In the genomic region with DNA sequence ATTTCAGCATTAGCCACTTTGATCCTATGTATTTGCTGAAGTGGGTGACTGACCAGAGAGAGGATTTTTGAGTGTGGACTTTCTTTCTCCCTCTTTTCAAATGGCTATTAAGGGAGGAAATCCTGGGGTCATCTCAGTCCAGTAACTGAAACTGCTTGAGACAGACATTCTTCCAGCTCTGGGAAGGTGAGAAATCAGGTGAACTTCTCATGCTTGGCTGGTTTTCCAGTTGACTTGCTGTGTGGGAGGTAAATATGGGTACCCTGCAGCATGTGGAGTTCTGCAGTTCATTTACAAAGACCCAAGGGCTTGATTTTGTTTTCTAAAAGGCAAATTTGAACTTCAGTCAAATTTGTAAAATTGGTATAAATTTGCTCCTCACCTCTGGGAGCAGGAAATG, we compare ENCODE assay signal across 21 cellular contexts.
DNase-seq lines count a peak whose midpoint lies in the region; ATAC-seq and TF ChIP-seq lines count a peak whose summit lies in the region.
"Had no signal": no experiment of that assay in that cellular context is flagged by ENCODE, and none has a peak within 500 bp of the region (broad histone marks: within the 10 kb centered on the region; RNA-seq: fewer than 3 reads in every experiment).

No MANE protein-coding gene starts in this region.

- no peaks in the 10 kb centered on the region for H3K27me3 Mint-ChIP-seq in stimulated activated memory B cell treated with anti-CD40 and anti-IgM and Interleukin-4, amounts not matched to agents 10 μg/mL and 1 μg/mL and 100 μg/mL, for 72 hours
- H3K27me3 Mint-ChIP-seq in mesothelial cell of epicardium (ENCODE audit: low read depth), result no peaks in the 10 kb centered on the region
- H3K27me3 Mint-ChIP-seq: IgD-negative memory B cell had no signal

- peak; percentile 35; the same call in 1 of the 2 replicates for TF ChIP-seq RAD21 in Ishikawa (IDR thresholded peaks at IDR 0.05; ENCODE audit: low read depth)

- peaks cover 9% of the 10 kb centered on the region for H3K9me3 Mint-ChIP-seq in stimulated activated memory B cell treated with anti-CD40 and anti-IgM and Interleukin-4, amounts not matched to agents 10 μg/mL and 1 μg/mL and 100 μg/mL, for 72 hours
- H3K9me3 Mint-ChIP-seq in mesothelial cell of epicardium, result peaks cover 17% of the 10 kb centered on the region

- H3K4me3 ChIP-seq in epithelial cell of proximal tubule (ENCODE audit: low read depth, low read length), result no peak overlapping the region
- H3K4me3 ChIP-seq: GM23338 had no signal

- TF ChIP-seq CTCF in epithelial cell of proximal tubule (conservative IDR thresholded peaks at IDR 0.05; ENCODE audit: low read depth, low read length), result no peak
- TF ChIP-seq CTCF in mesothelial cell of epicardium (IDR thresholded peaks at IDR 0.05; ENCODE audit: unreplicated experiment), result no peak

- no peak overlapping the region for H3K4me3 Mint-ChIP-seq in stimulated activated memory B cell treated with anti-CD40 and anti-IgM and Interleukin-4, amounts not matched to agents 10 μg/mL and 1 μg/mL and 100 μg/mL, for 72 hours
- H3K4me3 Mint-ChIP-seq in mesothelial cell of epicardium, result no peak overlapping the region
- H3K4me3 Mint-ChIP-seq: GM23338, IgD-negative memory B cell had no signal

- no peak for ATAC-seq in stimulated activated memory B cell treated with anti-CD40 and anti-IgM and Interleukin-4, amounts not matched to agents 10 μg/mL and 1 μg/mL and 100 μg/mL, for 72 hours
- ATAC-seq in GM21515 (IDR thresholded peaks at IDR 0.05; ENCODE audit: unreplicated experiment), result no peak
- ATAC-seq: GM23338 had no signal

- DNase-seq in epithelial cell of proximal tubule (ENCODE audit: low read depth) (peak; percentile 53), left kidney (ENCODE audit: low read depth, low spot score) (peak; percentile 87), mesothelial cell of epicardium (ENCODE audit: low spot score in 2 of 2, unreplicated experiment in 2 of 2) (no peak), GF-D8 (lab: John Stamatoyannopoulos, UW) (no peak)
- DNase-seq: AML-193, DMS 273 treated with DMSO at 0.1 percent for 48 hours, GDM1, HCEC 1CT, Kasumi-1, NCI-H1092 treated with DMSO at 0.1 percent for 48 hours, NCI-H2081, NCI-H510A treated with DMSO at 0.1 percent for 48 hours, NCI-H774, OCI-M1, SHP77, SK-N-SH had no signal

- H3K36me3 Mint-ChIP-seq in stimulated activated memory B cell treated with anti-CD40 and anti-IgM and Interleukin-4, amounts not matched to agents 10 μg/mL and 1 μg/mL and 100 μg/mL, for 72 hours, result peaks cover 4% of the 10 kb centered on the region
- peaks cover 3% of the 10 kb centered on the region for H3K36me3 Mint-ChIP-seq in mesothelial cell of epicardium

- TF ChIP-seq EP300 in Ishikawa (IDR thresholded peaks at IDR 0.05; ENCODE audit: borderline replicate concordance), result peak; percentile 78

- peak overlapping the region; percentile 8 for H3K27ac Mint-ChIP-seq in stimulated activated memory B cell treated with anti-CD40 and anti-IgM and Interleukin-4, amounts not matched to agents 10 μg/mL and 1 μg/mL and 100 μg/mL, for 72 hours
- no peak overlapping the region for H3K27ac Mint-ChIP-seq in mesothelial cell of epicardium
- H3K27ac Mint-ChIP-seq: GM23338, IgD-negative memory B cell had no signal

- peaks cover 5% of the 10 kb centered on the region for H3K4me1 Mint-ChIP-seq in stimulated activated memory B cell treated with anti-CD40 and anti-IgM and Interleukin-4, amounts not matched to agents 10 μg/mL and 1 μg/mL and 100 μg/mL, for 72 hours
- peaks cover 5% of the 10 kb centered on the region for H3K4me1 Mint-ChIP-seq in mesothelial cell of epicardium
- H3K4me1 Mint-ChIP-seq: GM23338 had no signal

TF ChIP-seq in Ishikawa, 13 proteins besides CTCF, POLR2A, EP300 and RAD21:
- no peak for TF ChIP-seq YY1 (IDR thresholded peaks at IDR 0.05; ENCODE audit: low read depth)
- peak; percentile 88 for TF ChIP-seq FOXM1 (IDR thresholded peaks at IDR 0.05; ENCODE audit: borderline replicate concordance, low read depth)
- TF ChIP-seq TEAD4 (IDR thresholded peaks at IDR 0.05), result peak; percentile 72
- TF ChIP-seq TCF12 (IDR thresholded peaks at IDR 0.05; ENCODE audit: low read depth), result peak; percentile 81; the same call in 1 of the 2 replicates
- TF ChIP-seq TAF1 (IDR thresholded peaks at IDR 0.05; ENCODE audit: low read depth), result 0 out of 2 replicates have a peak, but pooled peaks have one; percentile 30
- peak; percentile 79 for TF ChIP-seq EGR1 (IDR thresholded peaks at IDR 0.05)
- TF ChIP-seq, protein P1, sequence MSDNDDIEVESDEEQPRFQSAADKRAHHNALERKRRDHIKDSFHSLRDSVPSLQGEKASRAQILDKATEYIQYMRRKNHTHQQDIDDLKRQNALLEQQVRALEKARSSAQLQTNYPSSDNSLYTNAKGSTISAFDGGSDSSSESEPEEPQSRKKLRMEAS (IDR thresholded peaks at IDR 0.05), result peak; percentile 86
- TF ChIP-seq CEBPB (IDR thresholded peaks at IDR 0.05), result no peak
- TF ChIP-seq, protein P2, sequence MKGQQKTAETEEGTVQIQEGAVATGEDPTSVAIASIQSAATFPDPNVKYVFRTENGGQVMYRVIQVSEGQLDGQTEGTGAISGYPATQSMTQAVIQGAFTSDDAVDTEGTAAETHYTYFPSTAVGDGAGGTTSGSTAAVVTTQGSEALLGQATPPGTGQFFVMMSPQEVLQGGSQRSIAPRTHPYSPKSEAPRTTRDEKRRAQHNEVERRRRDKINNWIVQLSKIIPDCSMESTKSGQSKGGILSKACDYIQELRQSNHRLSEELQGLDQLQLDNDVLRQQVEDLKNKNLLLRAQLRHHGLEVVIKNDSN (IDR thresholded peaks at IDR 0.05), result peak; percentile 17; the same call in 1 of the 2 replicates

Comparison
In these comparisons a context has a peak if more than half of its experiments do, and no peak if none do; other contexts are left out.
1. DNase-seq: peak in epithelial cell of proximal tubule (single experiment) and left kidney (single experiment); none in mesothelial cell of epicardium (0 of 2) and GF-D8 (single experiment).